ENCODE assay signal across 1 cellular context in the genomic region with DNA sequence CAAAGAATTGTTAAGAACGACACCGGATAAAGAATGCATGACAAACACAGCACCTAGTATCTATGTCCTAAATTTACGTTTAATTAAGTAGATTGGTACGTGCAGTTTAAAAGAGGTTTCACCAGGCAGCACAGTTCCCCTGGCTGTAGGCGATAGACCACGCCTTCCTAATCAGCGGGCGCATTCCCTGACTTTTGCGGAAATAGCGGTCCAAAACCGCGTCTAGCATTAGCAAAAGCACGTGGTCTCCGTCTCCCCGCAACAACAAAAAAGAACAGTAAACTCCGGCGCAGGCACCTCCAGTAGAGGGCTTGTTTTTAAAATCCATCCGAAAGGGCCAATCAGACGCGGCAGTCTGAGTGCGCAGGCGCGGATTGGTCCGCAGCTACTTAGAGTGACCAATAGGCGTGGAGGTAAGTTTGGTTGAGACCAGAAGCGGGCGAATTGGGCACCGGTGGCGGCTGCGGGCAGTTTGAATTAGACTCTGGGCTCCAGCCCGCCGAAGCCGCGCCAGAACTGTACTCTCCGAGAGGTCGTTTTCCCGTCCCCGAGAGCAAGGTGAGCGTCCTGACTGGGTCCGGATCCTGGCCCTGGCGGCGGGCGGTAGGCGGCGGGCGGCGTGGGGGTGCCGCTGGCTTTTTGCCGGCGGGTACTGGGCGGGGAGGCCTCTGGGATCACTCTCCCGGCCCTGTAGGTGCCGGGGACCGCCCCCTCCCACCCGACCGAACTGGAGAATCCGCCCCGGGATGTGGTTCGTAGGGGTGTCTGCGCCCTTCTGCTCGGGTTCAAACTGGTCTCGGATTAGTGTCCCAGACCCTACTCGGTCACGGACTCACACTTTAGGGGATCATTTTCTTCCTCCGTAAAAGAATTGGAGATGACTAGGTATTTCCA.
TF ChIP-seq lines count a peak whose summit lies in the region.

A gene with protein sequence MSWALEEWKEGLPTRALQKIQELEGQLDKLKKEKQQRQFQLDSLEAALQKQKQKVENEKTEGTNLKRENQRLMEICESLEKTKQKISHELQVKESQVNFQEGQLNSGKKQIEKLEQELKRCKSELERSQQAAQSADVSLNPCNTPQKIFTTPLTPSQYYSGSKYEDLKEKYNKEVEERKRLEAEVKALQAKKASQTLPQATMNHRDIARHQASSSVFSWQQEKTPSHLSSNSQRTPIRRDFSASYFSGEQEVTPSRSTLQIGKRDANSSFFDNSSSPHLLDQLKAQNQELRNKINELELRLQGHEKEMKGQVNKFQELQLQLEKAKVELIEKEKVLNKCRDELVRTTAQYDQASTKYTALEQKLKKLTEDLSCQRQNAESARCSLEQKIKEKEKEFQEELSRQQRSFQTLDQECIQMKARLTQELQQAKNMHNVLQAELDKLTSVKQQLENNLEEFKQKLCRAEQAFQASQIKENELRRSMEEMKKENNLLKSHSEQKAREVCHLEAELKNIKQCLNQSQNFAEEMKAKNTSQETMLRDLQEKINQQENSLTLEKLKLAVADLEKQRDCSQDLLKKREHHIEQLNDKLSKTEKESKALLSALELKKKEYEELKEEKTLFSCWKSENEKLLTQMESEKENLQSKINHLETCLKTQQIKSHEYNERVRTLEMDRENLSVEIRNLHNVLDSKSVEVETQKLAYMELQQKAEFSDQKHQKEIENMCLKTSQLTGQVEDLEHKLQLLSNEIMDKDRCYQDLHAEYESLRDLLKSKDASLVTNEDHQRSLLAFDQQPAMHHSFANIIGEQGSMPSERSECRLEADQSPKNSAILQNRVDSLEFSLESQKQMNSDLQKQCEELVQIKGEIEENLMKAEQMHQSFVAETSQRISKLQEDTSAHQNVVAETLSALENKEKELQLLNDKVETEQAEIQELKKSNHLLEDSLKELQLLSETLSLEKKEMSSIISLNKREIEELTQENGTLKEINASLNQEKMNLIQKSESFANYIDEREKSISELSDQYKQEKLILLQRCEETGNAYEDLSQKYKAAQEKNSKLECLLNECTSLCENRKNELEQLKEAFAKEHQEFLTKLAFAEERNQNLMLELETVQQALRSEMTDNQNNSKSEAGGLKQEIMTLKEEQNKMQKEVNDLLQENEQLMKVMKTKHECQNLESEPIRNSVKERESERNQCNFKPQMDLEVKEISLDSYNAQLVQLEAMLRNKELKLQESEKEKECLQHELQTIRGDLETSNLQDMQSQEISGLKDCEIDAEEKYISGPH (N-terminal part only) (plus strand): TSS at position 432 of the 894 bp plus-strand sequence. CDS start 10,560 bp downstream, outside the sequence.

TF ChIP-seq in HepG2, 621 proteins besides CTCF, POLR2A, EP300 and RAD21 (continued from another document and continues in another):
- TF ChIP-seq ZNF275 (CRISPR knock-in tag; IDR thresholded peaks at IDR 0.05; ENCODE audit: borderline replicate concordance) (no peak; the same call in 1 of the 2 replicates), U2AF1 (optimal IDR thresholded peaks at IDR 0.05; ENCODE audit: low read depth, low read length) (no peak), ZNF382 (CRISPR knock-in tag; IDR thresholded peaks at IDR 0.05; ENCODE audit: borderline replicate concordance) (no peak), ZNF589 (CRISPR knock-in tag; conservative IDR thresholded peaks at IDR 0.05) (peak; percentile 84), HDAC2 (CRISPR knock-in tag; IDR thresholded peaks at IDR 0.05) (no peak; the same call in none of the 2 replicates), HDAC1 (CRISPR knock-in tag; IDR thresholded peaks at IDR 0.05) (peak; percentile 95), ZNF713 (CRISPR knock-in tag; IDR thresholded peaks at IDR 0.05) (no peak), KAT2B (IDR thresholded peaks at IDR 0.05; ENCODE audit: borderline replicate concordance, low read depth, low read length) (no peak), ZNF605 (CRISPR knock-in tag; IDR thresholded peaks at IDR 0.05) (no peak; the same call in 1 of the 2 replicates), SRY (CRISPR knock-in tag; IDR thresholded peaks at IDR 0.05) (peak; percentile 61), CENPT (CRISPR knock-in tag; IDR thresholded peaks at IDR 0.05; ENCODE audit: low read depth) (peak; percentile 92), MLXIP (CRISPR knock-in tag; IDR thresholded peaks at IDR 0.05; ENCODE audit: borderline replicate concordance) (no peak), SMARCC2 (IDR thresholded peaks at IDR 0.05) (no peak), CREB3 (CRISPR knock-in tag; IDR thresholded peaks at IDR 0.05) (no peak; the same call in 1 of the 2 replicates), SSRP1 (CRISPR knock-in tag; IDR thresholded peaks at IDR 0.05) (no peak), ZNF549 (CRISPR knock-in tag; IDR thresholded peaks at IDR 0.05) (no peak), ZNF761 (CRISPR knock-in tag; conservative IDR thresholded peaks at IDR 0.05) (no peak; the same call in 1 of the 2 replicates), ZNF672 (CRISPR knock-in tag; IDR thresholded peaks at IDR 0.05) (0 out of 2 replicates have a peak, but pooled peaks have one; percentile 56), ZNF703 (CRISPR knock-in tag; IDR thresholded peaks at IDR 0.05; ENCODE audit: borderline replicate concordance) (no peak), BORCS8-MEF2B (CRISPR knock-in tag; IDR thresholded peaks at IDR 0.05) (peak; percentile 98), HMGA1 (CRISPR knock-in tag; conservative IDR thresholded peaks at IDR 0.05) (no peak), ZSCAN12 (CRISPR knock-in tag; IDR thresholded peaks at IDR 0.05) (no peak), ZNF264 (CRISPR knock-in tag; IDR thresholded peaks at IDR 0.05) (0 out of 2 replicates have a peak, but pooled peaks have one; percentile 27), TARDBP (CRISPR knock-in tag; IDR thresholded peaks at IDR 0.05) (peak; percentile 71; the same call in 1 of the 2 replicates), WIZ (CRISPR knock-in tag; IDR thresholded peaks at IDR 0.05) (no peak), ZNF670 (CRISPR knock-in tag; IDR thresholded peaks at IDR 0.05; ENCODE audit: borderline replicate concordance) (0 out of 2 replicates have a peak, but pooled peaks have one; percentile 40), ZNF430 (CRISPR knock-in tag; IDR thresholded peaks at IDR 0.05) (0 out of 2 replicates have a peak, but pooled peaks have one; percentile 28), TOE1 (CRISPR knock-in tag; IDR thresholded peaks at IDR 0.05) (no peak), EHMT2 (IDR thresholded peaks at IDR 0.05; ENCODE audit: borderline replicate concordance, low read depth, low read length) (no peak), THAP7 (CRISPR knock-in tag; IDR thresholded peaks at IDR 0.05) (no peak), ELF1 (CRISPR knock-in tag; IDR thresholded peaks at IDR 0.05) (peak; percentile 80)
- TF ChIP-seq, protein P1, sequence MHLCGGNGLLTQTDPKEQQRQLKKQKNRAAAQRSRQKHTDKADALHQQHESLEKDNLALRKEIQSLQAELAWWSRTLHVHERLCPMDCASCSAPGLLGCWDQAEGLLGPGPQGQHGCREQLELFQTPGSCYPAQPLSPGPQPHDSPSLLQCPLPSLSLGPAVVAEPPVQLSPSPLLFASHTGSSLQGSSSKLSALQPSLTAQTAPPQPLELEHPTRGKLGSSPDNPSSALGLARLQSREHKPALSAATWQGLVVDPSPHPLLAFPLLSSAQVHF (CRISPR knock-in tag; IDR thresholded peaks at IDR 0.05): peak; percentile 96
- TF ChIP-seq, protein P2, sequence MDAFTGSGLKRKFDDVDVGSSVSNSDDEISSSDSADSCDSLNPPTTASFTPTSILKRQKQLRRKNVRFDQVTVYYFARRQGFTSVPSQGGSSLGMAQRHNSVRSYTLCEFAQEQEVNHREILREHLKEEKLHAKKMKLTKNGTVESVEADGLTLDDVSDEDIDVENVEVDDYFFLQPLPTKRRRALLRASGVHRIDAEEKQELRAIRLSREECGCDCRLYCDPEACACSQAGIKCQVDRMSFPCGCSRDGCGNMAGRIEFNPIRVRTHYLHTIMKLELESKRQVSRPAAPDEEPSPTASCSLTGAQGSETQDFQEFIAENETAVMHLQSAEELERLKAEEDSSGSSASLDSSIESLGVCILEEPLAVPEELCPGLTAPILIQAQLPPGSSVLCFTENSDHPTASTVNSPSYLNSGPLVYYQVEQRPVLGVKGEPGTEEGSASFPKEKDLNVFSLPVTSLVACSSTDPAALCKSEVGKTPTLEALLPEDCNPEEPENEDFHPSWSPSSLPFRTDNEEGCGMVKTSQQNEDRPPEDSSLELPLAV (CRISPR knock-in tag; conservative IDR thresholded peaks at IDR 0.05; ENCODE audit: low read depth): peak; percentile 92
- TF ChIP-seq, protein P3, sequence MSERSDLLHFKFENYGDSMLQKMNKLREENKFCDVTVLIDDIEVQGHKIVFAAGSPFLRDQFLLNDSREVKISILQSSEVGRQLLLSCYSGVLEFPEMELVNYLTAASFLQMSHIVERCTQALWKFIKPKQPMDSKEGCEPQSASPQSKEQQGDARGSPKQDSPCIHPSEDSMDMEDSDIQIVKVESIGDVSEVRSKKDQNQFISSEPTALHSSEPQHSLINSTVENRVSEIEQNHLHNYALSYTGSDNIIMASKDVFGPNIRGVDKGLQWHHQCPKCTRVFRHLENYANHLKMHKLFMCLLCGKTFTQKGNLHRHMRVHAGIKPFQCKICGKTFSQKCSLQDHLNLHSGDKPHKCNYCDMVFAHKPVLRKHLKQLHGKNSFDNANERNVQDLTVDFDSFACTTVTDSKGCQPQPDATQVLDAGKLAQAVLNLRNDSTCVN (CRISPR knock-in tag; IDR thresholded peaks at IDR 0.05; ENCODE audit: borderline replicate concordance): no peak
- TF ChIP-seq, protein P4, sequence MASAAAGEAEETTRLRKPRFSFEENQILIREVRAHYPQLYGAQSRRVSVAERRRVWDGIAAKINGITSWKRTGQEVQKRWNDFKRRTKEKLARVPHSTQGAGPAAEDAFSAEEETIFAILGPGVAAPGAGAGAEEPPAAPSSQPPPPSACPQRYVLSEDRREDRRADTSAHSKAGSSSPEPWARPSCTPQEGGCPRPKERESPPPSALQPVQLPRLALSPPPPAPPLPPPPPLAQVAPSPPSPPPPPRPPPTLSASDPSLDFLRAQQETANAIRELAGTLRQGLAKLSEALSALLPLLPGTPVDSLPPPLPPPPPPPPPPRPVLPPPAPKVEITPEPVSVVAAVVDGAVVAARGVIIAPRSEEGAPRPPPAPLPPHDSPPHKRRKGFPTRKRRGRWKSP (CRISPR knock-in tag; IDR thresholded peaks at IDR 0.05): peak; percentile 91
- TF ChIP-seq, protein P5, sequence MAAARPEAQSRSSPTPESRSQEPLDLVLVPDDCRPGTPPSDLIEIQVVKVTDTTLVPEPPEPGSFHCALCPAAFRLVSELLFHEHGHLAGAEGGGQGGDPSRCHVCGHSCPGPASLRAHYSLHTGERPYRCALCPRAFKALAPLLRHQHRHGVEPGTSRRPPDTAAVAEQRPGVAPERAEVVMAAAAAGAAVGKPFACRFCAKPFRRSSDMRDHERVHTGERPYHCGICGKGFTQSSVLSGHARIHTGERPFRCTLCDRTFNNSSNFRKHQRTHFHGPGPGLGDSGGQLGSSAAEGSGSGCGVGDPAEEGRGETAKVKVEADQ (CRISPR knock-in tag; IDR thresholded peaks at IDR 0.05; ENCODE audit: borderline replicate concordance): peak; percentile 82
